In genomic region chr6:29005183-29005885, GRCh38 we compare ENCODE assay signal across 8 cellular contexts. TPM values are rescaled to one million over a fixed set of nuclear protein-coding genes. Genes with fewer than 3 reads are reported as not detected.
A peak's percentile ranks its signal among the peaks of the same experiment; 100 is the strongest.
DNase-seq lines count a peak whose midpoint lies in the region; ATAC-seq and TF ChIP-seq lines count a peak whose summit lies in the region.

Gene ZNF311 (minus strand): TSS chr6:29005315. CDS start chr6:29003954, 1,361 bp downstream.

- H3K36me3 ChIP-seq in RWPE2 (ENCODE audit: low read depth), result peaks cover 15% of the 10 kb centered on the region

- peaks cover 7% of the 10 kb centered on the region for H3K4me1 ChIP-seq in RWPE2 (ENCODE audit: insufficient read depth, poor library complexity, severe bottlenecking)

- peak within 1 kb of the TSS; percentile 71 for H3K4me3 ChIP-seq in RWPE2 (ENCODE audit: severe bottlenecking)

- in situ Hi-C loops in KBM-7 (cut with MboI; ENCODE audit: low pct_unique_long_range_greater_than_20kb, low sequenced_read_pairs), result no loop called here

- no peak for TF ChIP-seq CTCF in RWPE2 (IDR thresholded peaks at IDR 0.05; ENCODE audit: poor library complexity, severe bottlenecking)

- peak within 1 kb of the TSS; percentile 45 for H3K27ac ChIP-seq in RWPE2 (ENCODE audit: poor library complexity, severe bottlenecking)

- ATAC-seq in RWPE2 (ENCODE audit: low read depth) (peak; percentile 100), HG02981 (IDR thresholded peaks at IDR 0.05; ENCODE audit: unreplicated experiment) (no peak)

- H3K27me3 ChIP-seq in RWPE2 (ENCODE audit: insufficient read depth, poor library complexity, severe bottlenecking), result no peaks in the 10 kb centered on the region

- peak; percentile 29 for DNase-seq in activated effector memory CD4-positive, alpha-beta T cell treated with Interleukin-2 at 50 U/mL for 16 hours
- no peak for DNase-seq in activated effector memory CD4-positive, alpha-beta T cell treated with anti-CD3 and anti-CD28 coated beads, Interleukin-2, amount 50 U/mL, for 16 hours
- no peak for DNase-seq in RWPE2 (ENCODE audit: low spot score)
- peak; percentile 58 for DNase-seq in cerebellum (ENCODE audit: low spot score)
- DNase-seq in kidney glomerular epithelial cell (lab: John Stamatoyannopoulos, UW), result peak; percentile 82
- peak; percentile 48 for DNase-seq in stimulated activated CD4-positive, alpha-beta T cell treated with anti-CD3 and anti-CD28 coated beads, Interleukin-4, amount 100 ng/mL, for 1 hour
- DNase-seq in KBM-7, result no peak

- H3K9me3 ChIP-seq in RWPE2 (ENCODE audit: severe bottlenecking), result no peaks in the 10 kb centered on the region

RNA-seq across cellular contexts. Expression of gene ZNF311, which starts in this region (rescaled TPM):
- 5.5 TPM for total RNA-seq in cerebellum

Comparison
In these comparisons a context has a peak if more than half of its experiments do, and no peak if none do; other contexts are left out.
1. DNase-seq: peak in activated effector memory CD4-positive, alpha-beta T cell treated with Interleukin-2 at 50 U/mL for 16 hours (single experiment), cerebellum (single experiment), kidney glomerular epithelial cell (single experiment) and stimulated activated CD4-positive, alpha-beta T cell treated with anti-CD3 and anti-CD28 coated beads, Interleukin-4, amount 100 ng/mL, for 1 hour (single experiment); none in activated effector memory CD4-positive, alpha-beta T cell treated with anti-CD3 and anti-CD28 coated beads, Interleukin-2, amount 50 U/mL, for 16 hours (single experiment), RWPE2 (single experiment) and KBM-7 (single experiment).